ENCODE assay signal across 15 cellular contexts in the genomic region with DNA sequence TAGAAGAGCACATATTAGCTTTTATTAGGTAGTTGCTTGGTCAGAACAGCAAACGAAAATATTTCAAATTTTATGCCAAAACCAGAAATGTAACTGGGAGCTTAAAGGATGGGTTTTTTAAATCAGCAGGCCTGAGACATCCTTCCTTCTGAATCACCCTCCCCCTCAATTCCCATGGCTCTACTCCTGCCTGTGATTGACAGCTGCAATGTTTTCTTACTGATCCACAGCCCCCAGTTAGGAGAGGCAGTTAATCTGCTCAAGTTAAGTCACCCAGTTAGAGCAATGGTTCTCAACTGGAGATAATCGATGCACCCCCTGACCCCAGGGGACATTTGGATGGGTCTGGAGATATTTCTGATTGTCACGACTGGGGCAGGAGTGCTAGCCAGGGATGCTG.
"Had no signal": no experiment of that assay in that cellular context is flagged by ENCODE, and none has a peak within 500 bp of the region (broad histone marks: within the 10 kb centered on the region; RNA-seq: fewer than 3 reads in every experiment).

No MANE protein-coding gene starts in this region.

- DNase-seq: activated CD4-positive, alpha-beta T cell treated with anti-CD3 and anti-CD28 coated beads, Interleukin-2, amount 50 U/mL, for 48 hours; activated naive CD4-positive, alpha-beta T cell; activated naive CD8-positive, alpha-beta T cell treated with anti-CD3 and anti-CD28 coated beads, Interleukin-2, amount 10 ng/mL, durations not matched to agents 7 days and 5 days; activated T-cell treated with anti-CD3 and anti-CD28 coated beads for 4 hours; erythroblast; left lung; ovary; right lobe of liver; stimulated activated CD8-positive, alpha-beta memory T cell treated with anti-CD3 and anti-CD28 coated beads, Interleukin-4, amount 100 ng/mL, for 48 hours; stimulated activated naive CD4-positive, alpha-beta T cell; SW 1271; T-helper 2 cell; thyroid gland; WERI-Rb-1 had no signal

- H3K4me1 ChIP-seq: right lobe of liver, thyroid gland had no signal

- H3K36me3 ChIP-seq: ovary, WERI-Rb-1 had no signal

- H3K4me3 ChIP-seq: coronary artery, left lung, ovary, right lobe of liver, thyroid gland had no signal

- H3K27ac ChIP-seq: coronary artery, left lung, ovary, right lobe of liver, thyroid gland, WERI-Rb-1 had no signal

- H3K9me3 ChIP-seq: left lung, ovary, right lobe of liver, thyroid gland had no signal

- H3K27me3 ChIP-seq: left lung, ovary, right lobe of liver, thyroid gland had no signal

- ATAC-seq: left lung, right lobe of liver had no signal
